In genomic region chr2:106599540-106599939, GRCh38 we compare ENCODE assay signal across 23 cellular contexts.
"Had no signal": no experiment of that assay in that cellular context is flagged by ENCODE, and none has a peak within 500 bp of the region (broad histone marks: within the 10 kb centered on the region; RNA-seq: fewer than 3 reads in every experiment).

No MANE protein-coding gene starts in this region.

- H3K27me3 ChIP-seq: colonic mucosa, foreskin keratinocyte, left lung had no signal

- H3K27ac ChIP-seq: colonic mucosa, epithelial cell of prostate, esophagus squamous epithelium, foreskin keratinocyte, gastroesophageal sphincter, heart left ventricle, left lung, lower lobe of right lung had no signal

- H3K36me3 ChIP-seq: colonic mucosa, esophagus squamous epithelium, gastroesophageal sphincter, heart left ventricle, left lung, lower lobe of right lung had no signal

- DNase-seq: colonic mucosa; cortex of kidney; effector CD8-positive, alpha-beta T cell; effector memory CD8-positive, alpha-beta T cell; endodermal cell; erythroblast; esophagus squamous epithelium; foreskin keratinocyte; heart left ventricle; hippocampal formation; left cardiac atrium; left lung; left ventricle myocardium superior; lower lobe of right lung; mesenchymal stem cell; mucosa of descending colon; naive thymus-derived CD4-positive, alpha-beta T cell had no signal

- FAIRE-seq: endometrium, islet of Langerhans, keratinocyte had no signal

- ATAC-seq: effector memory CD8-positive, alpha-beta T cell; esophagus mucosa; foreskin keratinocyte; gastroesophageal sphincter; heart left ventricle; left cardiac atrium; left lung; left ventricle myocardium superior; lower lobe of right lung; mucosa of descending colon; naive thymus-derived CD4-positive, alpha-beta T cell had no signal

- H3K9me3 ChIP-seq: colonic mucosa, esophagus squamous epithelium, gastroesophageal sphincter, heart left ventricle, left lung, lower lobe of right lung, mucosa of descending colon had no signal

- H3K4me3 ChIP-seq: colonic mucosa, esophagus squamous epithelium, gastroesophageal sphincter, heart left ventricle, left lung, lower lobe of right lung, mucosa of descending colon had no signal

- H3K4me1 ChIP-seq: colonic mucosa, esophagus squamous epithelium, foreskin keratinocyte, gastroesophageal sphincter, heart left ventricle, left lung, lower lobe of right lung had no signal
